In the genomic region with DNA sequence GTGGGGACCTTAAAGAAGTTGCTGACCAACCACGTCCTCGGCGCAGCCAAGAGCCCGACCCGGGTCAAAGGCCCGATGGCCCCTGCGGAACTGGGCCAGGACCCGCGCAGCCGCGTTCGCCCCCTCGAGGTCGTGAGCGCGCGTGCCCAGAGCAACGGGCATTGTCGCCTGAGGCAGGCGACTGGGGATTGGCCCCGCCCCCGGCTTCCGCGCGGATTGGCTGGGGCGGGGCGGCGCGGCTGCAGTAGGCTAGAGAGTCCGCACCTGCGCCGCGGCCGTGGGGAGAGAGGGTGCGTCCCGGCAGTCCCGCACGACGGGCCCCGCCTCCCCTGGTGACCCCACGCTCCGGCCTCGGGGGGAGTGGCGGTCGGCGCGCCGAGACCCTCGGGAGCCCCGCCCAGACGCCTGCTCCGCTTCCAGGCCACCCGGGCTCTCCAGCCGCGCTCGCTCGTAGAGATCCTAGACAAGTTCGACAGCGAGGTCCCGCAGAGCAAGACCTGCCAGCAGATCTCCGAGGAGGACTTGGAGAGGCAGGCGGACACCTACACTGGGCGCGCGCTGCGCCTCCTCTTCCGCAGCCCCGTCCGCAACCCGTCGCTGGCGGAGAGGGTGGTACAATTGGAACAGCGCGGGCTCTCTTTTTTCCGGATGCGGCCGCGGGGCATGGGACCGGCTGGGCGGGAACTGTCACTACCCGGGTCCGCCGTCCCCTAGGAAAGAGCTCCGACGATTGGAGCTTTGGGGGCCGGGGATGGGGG, we compare ENCODE assay signal across 1 cellular context.
A peak's percentile ranks its signal among the peaks of the same experiment; 100 is the strongest.
TF ChIP-seq lines count a peak whose summit lies in the region.

No MANE protein-coding gene starts in this region.

TF ChIP-seq in HepG2, 621 proteins besides CTCF, POLR2A, EP300 and RAD21 (continued from another document and continues in another):
- TF ChIP-seq, protein P1, sequence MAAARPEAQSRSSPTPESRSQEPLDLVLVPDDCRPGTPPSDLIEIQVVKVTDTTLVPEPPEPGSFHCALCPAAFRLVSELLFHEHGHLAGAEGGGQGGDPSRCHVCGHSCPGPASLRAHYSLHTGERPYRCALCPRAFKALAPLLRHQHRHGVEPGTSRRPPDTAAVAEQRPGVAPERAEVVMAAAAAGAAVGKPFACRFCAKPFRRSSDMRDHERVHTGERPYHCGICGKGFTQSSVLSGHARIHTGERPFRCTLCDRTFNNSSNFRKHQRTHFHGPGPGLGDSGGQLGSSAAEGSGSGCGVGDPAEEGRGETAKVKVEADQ (CRISPR knock-in tag; IDR thresholded peaks at IDR 0.05; ENCODE audit: borderline replicate concordance): no peak
- TF ChIP-seq ZNF7 (CRISPR knock-in tag; IDR thresholded peaks at IDR 0.05): no peak
- no peak for TF ChIP-seq ZNF749 (CRISPR knock-in tag; IDR thresholded peaks at IDR 0.05; ENCODE audit: borderline replicate concordance)
- TF ChIP-seq ZC3H4 (CRISPR knock-in tag; IDR thresholded peaks at IDR 0.05; ENCODE audit: borderline replicate concordance): no peak
- TF ChIP-seq JUND (CRISPR knock-in tag; IDR thresholded peaks at IDR 0.05): no peak
- peak; percentile 95 for TF ChIP-seq AKAP8 (CRISPR knock-in tag; IDR thresholded peaks at IDR 0.05)
- no peak for TF ChIP-seq NFE2L2 (IDR thresholded peaks at IDR 0.05; ENCODE audit: low read length)
- peak; percentile 89 for TF ChIP-seq RBFOX2 (IDR thresholded peaks at IDR 0.05; ENCODE audit: low read depth, low read length)
- TF ChIP-seq THYN1 (CRISPR knock-in tag; IDR thresholded peaks at IDR 0.05; ENCODE audit: borderline replicate concordance, low read depth): no peak
- no peak for TF ChIP-seq THAP7 (CRISPR knock-in tag; IDR thresholded peaks at IDR 0.05)
- TF ChIP-seq ZNF331 (CRISPR knock-in tag; IDR thresholded peaks at IDR 0.05): no peak; the same call in 1 of the 2 replicates
- TF ChIP-seq CBX5 (CRISPR knock-in tag; IDR thresholded peaks at IDR 0.05; ENCODE audit: borderline replicate concordance): no peak
- TF ChIP-seq SMARCE1 (IDR thresholded peaks at IDR 0.05; ENCODE audit: borderline replicate concordance): no peak
- TF ChIP-seq SP140L (CRISPR knock-in tag; IDR thresholded peaks at IDR 0.05; ENCODE audit: borderline replicate concordance): no peak; the same call in 1 of the 2 replicates
- peak; percentile 0; the same call in 1 of the 2 replicates for TF ChIP-seq ZNF263 (CRISPR knock-in tag; IDR thresholded peaks at IDR 0.05)
- 0 out of 2 replicates have a peak, but pooled peaks have one; percentile 43 for TF ChIP-seq MXD4 (CRISPR knock-in tag; IDR thresholded peaks at IDR 0.05)
- TF ChIP-seq REPIN1 (CRISPR knock-in tag; IDR thresholded peaks at IDR 0.05; ENCODE audit: borderline replicate concordance, low read depth): no peak
- no peak for TF ChIP-seq ZFP62 (CRISPR knock-in tag; IDR thresholded peaks at IDR 0.05)
- TF ChIP-seq MTA3 (CRISPR knock-in tag; IDR thresholded peaks at IDR 0.05): no peak
- no peak; the same call in 1 of the 2 replicates for TF ChIP-seq ZSCAN9 (CRISPR knock-in tag; IDR thresholded peaks at IDR 0.05; ENCODE audit: borderline replicate concordance)
- no peak for TF ChIP-seq ZNF570 (CRISPR knock-in tag; IDR thresholded peaks at IDR 0.05; ENCODE audit: borderline replicate concordance)
- TF ChIP-seq GZF1 (CRISPR knock-in tag; IDR thresholded peaks at IDR 0.05): no peak
- TF ChIP-seq ZNF143 (CRISPR knock-in tag; IDR thresholded peaks at IDR 0.05): no peak; the same call in 1 of the 2 replicates
- TF ChIP-seq, protein P2, sequence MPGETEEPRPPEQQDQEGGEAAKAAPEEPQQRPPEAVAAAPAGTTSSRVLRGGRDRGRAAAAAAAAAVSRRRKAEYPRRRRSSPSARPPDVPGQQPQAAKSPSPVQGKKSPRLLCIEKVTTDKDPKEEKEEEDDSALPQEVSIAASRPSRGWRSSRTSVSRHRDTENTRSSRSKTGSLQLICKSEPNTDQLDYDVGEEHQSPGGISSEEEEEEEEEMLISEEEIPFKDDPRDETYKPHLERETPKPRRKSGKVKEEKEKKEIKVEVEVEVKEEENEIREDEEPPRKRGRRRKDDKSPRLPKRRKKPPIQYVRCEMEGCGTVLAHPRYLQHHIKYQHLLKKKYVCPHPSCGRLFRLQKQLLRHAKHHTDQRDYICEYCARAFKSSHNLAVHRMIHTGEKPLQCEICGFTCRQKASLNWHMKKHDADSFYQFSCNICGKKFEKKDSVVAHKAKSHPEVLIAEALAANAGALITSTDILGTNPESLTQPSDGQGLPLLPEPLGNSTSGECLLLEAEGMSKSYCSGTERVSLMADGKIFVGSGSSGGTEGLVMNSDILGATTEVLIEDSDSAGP (CRISPR knock-in tag; IDR thresholded peaks at IDR 0.05; ENCODE audit: borderline replicate concordance): peak; percentile 87; the same call in 1 of the 2 replicates
- TF ChIP-seq TBL1XR1 (IDR thresholded peaks at IDR 0.05; ENCODE audit: borderline replicate concordance, low read length, partially characterized antibody): no peak
- TF ChIP-seq MED1 (CRISPR knock-in tag; IDR thresholded peaks at IDR 0.05): peak; percentile 35
- no peak for TF ChIP-seq RXRB (CRISPR knock-in tag; IDR thresholded peaks at IDR 0.05; ENCODE audit: borderline replicate concordance)
- TF ChIP-seq TARDBP (CRISPR knock-in tag; IDR thresholded peaks at IDR 0.05): peak; percentile 26; the same call in 1 of the 2 replicates
- TF ChIP-seq ZFP36L2 (CRISPR knock-in tag; IDR thresholded peaks at IDR 0.05): no peak
- TF ChIP-seq PLRG1 (conservative IDR thresholded peaks at IDR 0.05): no peak
- TF ChIP-seq SIN3A (IDR thresholded peaks at IDR 0.05; ENCODE audit: borderline replicate concordance, low read depth, low read length): no peak; the same call in 1 of the 2 replicates
- TF ChIP-seq NCOA1 (CRISPR knock-in tag; IDR thresholded peaks at IDR 0.05): peak; percentile 24; the same call in 1 of the 2 replicates
- TF ChIP-seq SMAD1 (CRISPR knock-in tag; IDR thresholded peaks at IDR 0.05; ENCODE audit: borderline replicate concordance, low read depth): no peak
- TF ChIP-seq, protein P3, sequence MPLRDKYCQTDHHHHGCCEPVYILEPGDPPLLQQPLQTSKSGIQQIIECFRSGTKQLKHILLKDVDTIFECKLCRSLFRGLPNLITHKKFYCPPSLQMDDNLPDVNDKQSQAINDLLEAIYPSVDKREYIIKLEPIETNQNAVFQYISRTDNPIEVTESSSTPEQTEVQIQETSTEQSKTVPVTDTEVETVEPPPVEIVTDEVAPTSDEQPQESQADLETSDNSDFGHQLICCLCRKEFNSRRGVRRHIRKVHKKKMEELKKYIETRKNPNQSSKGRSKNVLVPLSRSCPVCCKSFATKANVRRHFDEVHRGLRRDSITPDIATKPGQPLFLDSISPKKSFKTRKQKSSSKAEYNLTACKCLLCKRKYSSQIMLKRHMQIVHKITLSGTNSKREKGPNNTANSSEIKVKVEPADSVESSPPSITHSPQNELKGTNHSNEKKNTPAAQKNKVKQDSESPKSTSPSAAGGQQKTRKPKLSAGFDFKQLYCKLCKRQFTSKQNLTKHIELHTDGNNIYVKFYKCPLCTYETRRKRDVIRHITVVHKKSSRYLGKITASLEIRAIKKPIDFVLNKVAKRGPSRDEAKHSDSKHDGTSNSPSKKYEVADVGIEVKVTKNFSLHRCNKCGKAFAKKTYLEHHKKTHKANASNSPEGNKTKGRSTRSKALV (CRISPR knock-in tag; IDR thresholded peaks at IDR 0.05): peak; percentile 89; the same call in 1 of the 2 replicates
- no peak for TF ChIP-seq SNAPC2 (CRISPR knock-in tag; IDR thresholded peaks at IDR 0.05)
- TF ChIP-seq SP5 (CRISPR knock-in tag; IDR thresholded peaks at IDR 0.05; ENCODE audit: borderline replicate concordance, low read depth): peak; percentile 64; the same call in 1 of the 2 replicates
- TF ChIP-seq HNF4A (CRISPR knock-in tag; IDR thresholded peaks at IDR 0.05): no peak
- 0 out of 2 replicates have a peak, but pooled peaks have one; percentile 52 for TF ChIP-seq ZSCAN30 (CRISPR knock-in tag; IDR thresholded peaks at IDR 0.05)
- TF ChIP-seq TOPORS (CRISPR knock-in tag; IDR thresholded peaks at IDR 0.05): peak; percentile 92
- TF ChIP-seq, protein P4, sequence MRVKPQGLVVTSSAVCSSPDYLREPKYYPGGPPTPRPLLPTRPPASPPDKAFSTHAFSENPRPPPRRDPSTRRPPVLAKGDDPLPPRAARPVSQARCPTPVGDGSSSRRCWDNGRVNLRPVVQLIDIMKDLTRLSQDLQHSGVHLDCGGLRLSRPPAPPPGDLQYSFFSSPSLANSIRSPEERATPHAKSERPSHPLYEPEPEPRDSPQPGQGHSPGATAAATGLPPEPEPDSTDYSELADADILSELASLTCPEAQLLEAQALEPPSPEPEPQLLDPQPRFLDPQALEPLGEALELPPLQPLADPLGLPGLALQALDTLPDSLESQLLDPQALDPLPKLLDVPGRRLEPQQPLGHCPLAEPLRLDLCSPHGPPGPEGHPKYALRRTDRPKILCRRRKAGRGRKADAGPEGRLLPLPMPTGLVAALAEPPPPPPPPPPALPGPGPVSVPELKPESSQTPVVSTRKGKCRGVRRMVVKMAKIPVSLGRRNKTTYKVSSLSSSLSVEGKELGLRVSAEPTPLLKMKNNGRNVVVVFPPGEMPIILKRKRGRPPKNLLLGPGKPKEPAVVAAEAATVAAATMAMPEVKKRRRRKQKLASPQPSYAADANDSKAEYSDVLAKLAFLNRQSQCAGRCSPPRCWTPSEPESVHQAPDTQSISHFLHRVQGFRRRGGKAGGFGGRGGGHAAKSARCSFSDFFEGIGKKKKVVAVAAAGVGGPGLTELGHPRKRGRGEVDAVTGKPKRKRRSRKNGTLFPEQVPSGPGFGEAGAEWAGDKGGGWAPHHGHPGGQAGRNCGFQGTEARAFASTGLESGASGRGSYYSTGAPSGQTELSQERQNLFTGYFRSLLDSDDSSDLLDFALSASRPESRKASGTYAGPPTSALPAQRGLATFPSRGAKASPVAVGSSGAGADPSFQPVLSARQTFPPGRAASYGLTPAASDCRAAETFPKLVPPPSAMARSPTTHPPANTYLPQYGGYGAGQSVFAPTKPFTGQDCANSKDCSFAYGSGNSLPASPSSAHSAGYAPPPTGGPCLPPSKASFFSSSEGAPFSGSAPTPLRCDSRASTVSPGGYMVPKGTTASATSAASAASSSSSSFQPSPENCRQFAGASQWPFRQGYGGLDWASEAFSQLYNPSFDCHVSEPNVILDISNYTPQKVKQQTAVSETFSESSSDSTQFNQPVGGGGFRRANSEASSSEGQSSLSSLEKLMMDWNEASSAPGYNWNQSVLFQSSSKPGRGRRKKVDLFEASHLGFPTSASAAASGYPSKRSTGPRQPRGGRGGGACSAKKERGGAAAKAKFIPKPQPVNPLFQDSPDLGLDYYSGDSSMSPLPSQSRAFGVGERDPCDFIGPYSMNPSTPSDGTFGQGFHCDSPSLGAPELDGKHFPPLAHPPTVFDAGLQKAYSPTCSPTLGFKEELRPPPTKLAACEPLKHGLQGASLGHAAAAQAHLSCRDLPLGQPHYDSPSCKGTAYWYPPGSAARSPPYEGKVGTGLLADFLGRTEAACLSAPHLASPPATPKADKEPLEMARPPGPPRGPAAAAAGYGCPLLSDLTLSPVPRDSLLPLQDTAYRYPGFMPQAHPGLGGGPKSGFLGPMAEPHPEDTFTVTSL (CRISPR knock-in tag; IDR thresholded peaks at IDR 0.05; ENCODE audit: borderline replicate concordance): 0 out of 2 replicates have a peak, but pooled peaks have one; percentile 31
- no peak for TF ChIP-seq ZNF879 (CRISPR knock-in tag; IDR thresholded peaks at IDR 0.05)
- no peak for TF ChIP-seq CC2D1A (CRISPR knock-in tag; IDR thresholded peaks at IDR 0.05)
- no peak for TF ChIP-seq ZNF672 (CRISPR knock-in tag; IDR thresholded peaks at IDR 0.05)
- peak; percentile 69; the same call in 1 of the 2 replicates for TF ChIP-seq CSRNP1 (CRISPR knock-in tag; IDR thresholded peaks at IDR 0.05)
- no peak for TF ChIP-seq GRHL1 (CRISPR knock-in tag; conservative IDR thresholded peaks at IDR 0.05)
- no peak for TF ChIP-seq MAFF (IDR thresholded peaks at IDR 0.05; ENCODE audit: low read depth, low read length)
- TF ChIP-seq ZNF543 (CRISPR knock-in tag; IDR thresholded peaks at IDR 0.05): no peak
- no peak for TF ChIP-seq TEF (CRISPR knock-in tag; IDR thresholded peaks at IDR 0.05)
- TF ChIP-seq MZF1 (CRISPR knock-in tag; IDR thresholded peaks at IDR 0.05; ENCODE audit: borderline replicate concordance): no peak
- no peak for TF ChIP-seq SUZ12 (IDR thresholded peaks at IDR 0.05; ENCODE audit: low read depth, low read length)
- TF ChIP-seq ZNF773 (CRISPR knock-in tag; IDR thresholded peaks at IDR 0.05; ENCODE audit: borderline replicate concordance): no peak
- TF ChIP-seq POLR2G (IDR thresholded peaks at IDR 0.05; ENCODE audit: low read depth, low read length): peak; percentile 73
- no peak for TF ChIP-seq SYNCRIP (IDR thresholded peaks at IDR 0.05; ENCODE audit: insufficient read depth, low read depth, low read length)
- no peak for TF ChIP-seq MTF1 (CRISPR knock-in tag; IDR thresholded peaks at IDR 0.05)
